ENCODE assay signal across 1 cellular context in the genomic region with DNA sequence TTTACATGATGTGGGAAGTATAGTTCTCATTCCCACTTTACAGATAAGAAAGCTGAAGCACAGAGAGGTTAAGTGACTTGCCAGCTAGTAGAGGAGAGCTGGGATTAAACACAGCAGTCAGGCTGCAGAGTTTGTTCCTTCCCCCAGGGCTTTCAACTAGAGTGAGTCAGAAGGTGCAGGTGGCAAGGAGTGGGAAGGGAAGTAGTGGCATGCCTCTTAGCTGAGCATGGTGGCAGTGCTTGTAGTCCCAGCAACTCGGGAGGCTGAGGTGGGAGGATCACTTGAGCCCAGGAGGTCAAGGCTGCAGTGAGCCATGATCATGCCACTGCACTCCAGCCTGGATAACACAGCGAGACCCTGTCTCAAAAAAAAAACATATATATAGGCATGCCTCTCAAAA. TPM values are rescaled to one million over a fixed set of nuclear protein-coding genes. Genes with fewer than 3 reads are reported as not detected.
"Had no signal": no experiment of that assay in that cellular context is flagged by ENCODE, and none has a peak within 500 bp of the region (broad histone marks: within the 10 kb centered on the region; RNA-seq: fewer than 3 reads in every experiment).

No MANE protein-coding gene starts in this region.

RNA-seq across cellular contexts. Expression of a gene that starts 32.1 kb away (rescaled TPM):
- total RNA-seq: activated T-helper 1 cell treated with anti-CD3 and anti-CD28 coated beads, Interleukin-12 subunit alpha, Interleukin-12 subunit beta, Interleukin-2, Interleukin-4 antibody, amounts not matched to agents 30 ng/mL and 10 ng/mL and 1 ng/mL, durations not matched to agents 14 hours and 24 hours and 36 hours had no signal
